In genomic region chr9:7342229-7342628, GRCh38 we compare ENCODE assay signal across 1 cellular context.
TF ChIP-seq lines count a peak whose summit lies in the region.

No MANE protein-coding gene starts in this region.

TF ChIP-seq in IMR-90, 13 proteins besides CTCF, POLR2A, EP300 and RAD21 (continued from another document):
- TF ChIP-seq, protein P1, sequence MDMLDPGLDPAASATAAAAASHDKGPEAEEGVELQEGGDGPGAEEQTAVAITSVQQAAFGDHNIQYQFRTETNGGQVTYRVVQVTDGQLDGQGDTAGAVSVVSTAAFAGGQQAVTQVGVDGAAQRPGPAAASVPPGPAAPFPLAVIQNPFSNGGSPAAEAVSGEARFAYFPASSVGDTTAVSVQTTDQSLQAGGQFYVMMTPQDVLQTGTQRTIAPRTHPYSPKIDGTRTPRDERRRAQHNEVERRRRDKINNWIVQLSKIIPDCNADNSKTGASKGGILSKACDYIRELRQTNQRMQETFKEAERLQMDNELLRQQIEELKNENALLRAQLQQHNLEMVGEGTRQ (IDR thresholded peaks at IDR 0.05; ENCODE audit: low read depth, low read length): no peak
- TF ChIP-seq MAZ (IDR thresholded peaks at IDR 0.05; ENCODE audit: borderline replicate concordance, low read depth, low read length): no peak
- TF ChIP-seq CHD1 (IDR thresholded peaks at IDR 0.05; ENCODE audit: low read depth, low read length): no peak
- TF ChIP-seq NFE2L2 (IDR thresholded peaks at IDR 0.05; ENCODE audit: low read depth, low read length): no peak
- TF ChIP-seq MAFK (IDR thresholded peaks at IDR 0.05; ENCODE audit: low read depth, low read length): no peak
- TF ChIP-seq FOS (IDR thresholded peaks at IDR 0.05; ENCODE audit: low read depth, low read length): no peak
